In genomic region chr22:30219049-30219448, GRCh38 we compare ENCODE assay signal across 19 cellular contexts. TPM values are rescaled to one million over a fixed set of nuclear protein-coding genes. Genes with fewer than 3 reads are reported as not detected.
DNase-seq lines count a peak whose midpoint lies in the region; ATAC-seq and TF ChIP-seq lines count a peak whose summit lies in the region.
"Had no signal": no experiment of that assay in that cellular context is flagged by ENCODE, and none has a peak within 500 bp of the region (broad histone marks: within the 10 kb centered on the region; RNA-seq: fewer than 3 reads in every experiment).

No MANE protein-coding gene starts in this region.

- no peak overlapping the region for H3K4me2 ChIP-seq in smooth muscle cell

- H3K4me3 Mint-ChIP-seq in activated CD4-positive, alpha-beta T cell treated with anti-CD3 and anti-CD28 coated beads, Interleukin-2, amount 10 ng/mL, durations not matched to agents 7 days and 5 days: no peak overlapping the region
- H3K4me3 Mint-ChIP-seq in activated T-helper 17 cell treated with anti-CD3 and anti-CD28 coated beads, Interleukin-2, amount 50 U/mL, for 72 hours: no peak overlapping the region
- H3K4me3 Mint-ChIP-seq in Calu3 (ENCODE audit: low read depth, unreplicated experiment): no peak overlapping the region
- H3K4me3 Mint-ChIP-seq: brain had no signal

- H3K4me3 ChIP-seq in WERI-Rb-1 (ENCODE audit: low read depth, low read length) (no peak overlapping the region), fibroblast of villous mesenchyme (ENCODE audit: low read depth, low read length) (no peak overlapping the region), smooth muscle cell (no peak overlapping the region)
- H3K4me3 ChIP-seq: GM12878, left ventricle myocardium inferior, upper lobe of left lung had no signal

- H3K36me3 Mint-ChIP-seq in activated CD4-positive, alpha-beta T cell treated with anti-CD3 and anti-CD28 coated beads, Interleukin-2, amount 10 ng/mL, durations not matched to agents 7 days and 5 days (ENCODE audit: low read depth): peaks cover 4% of the 10 kb centered on the region
- H3K36me3 Mint-ChIP-seq in activated T-helper 17 cell treated with anti-CD3 and anti-CD28 coated beads, Interleukin-2, amount 50 U/mL, for 72 hours (ENCODE audit: low read depth): no peaks in the 10 kb centered on the region
- H3K36me3 Mint-ChIP-seq in Calu3 (ENCODE audit: insufficient read depth, unreplicated experiment): peaks cover under 1% of the 10 kb centered on the region
- H3K36me3 Mint-ChIP-seq: brain had no signal

- TF ChIP-seq CTCF in WERI-Rb-1 (IDR thresholded peaks at IDR 0.05; ENCODE audit: low read depth, low read length) (0 out of 2 replicates have a peak, but pooled peaks have one; percentile 16), fibroblast of villous mesenchyme (IDR thresholded peaks at IDR 0.05; ENCODE audit: insufficient read depth, low read depth, low read length) (peak; percentile 34), smooth muscle cell (IDR thresholded peaks at IDR 0.05; ENCODE audit: borderline replicate concordance, insufficient read depth, poor library complexity, severe bottlenecking) (peak; percentile 25), Calu3 (IDR thresholded peaks at IDR 0.05; ENCODE audit: unreplicated experiment) (no peak)

- H3K27me3 Mint-ChIP-seq in activated CD4-positive, alpha-beta T cell treated with anti-CD3 and anti-CD28 coated beads, Interleukin-2, amount 10 ng/mL, durations not matched to agents 7 days and 5 days: no peaks in the 10 kb centered on the region
- no peaks in the 10 kb centered on the region for H3K27me3 Mint-ChIP-seq in activated T-helper 17 cell treated with anti-CD3 and anti-CD28 coated beads, Interleukin-2, amount 50 U/mL, for 72 hours
- H3K27me3 Mint-ChIP-seq in Calu3 (ENCODE audit: unreplicated experiment): no peaks in the 10 kb centered on the region

- H3K9ac ChIP-seq in smooth muscle cell (ENCODE audit: low read depth): no peak overlapping the region

- H3K9me3 Mint-ChIP-seq in activated CD4-positive, alpha-beta T cell treated with anti-CD3 and anti-CD28 coated beads, Interleukin-2, amount 10 ng/mL, durations not matched to agents 7 days and 5 days: no peaks in the 10 kb centered on the region
- no peaks in the 10 kb centered on the region for H3K9me3 Mint-ChIP-seq in activated T-helper 17 cell treated with anti-CD3 and anti-CD28 coated beads, Interleukin-2, amount 50 U/mL, for 72 hours
- H3K9me3 Mint-ChIP-seq in Calu3 (ENCODE audit: low read depth, unreplicated experiment): no peaks in the 10 kb centered on the region

- no TSS peak for BruUV-seq in Calu3 (replicated peaks; lab: Mats Ljungman, UMichigan)

- peaks cover 6% of the 10 kb centered on the region for H3F3A ChIP-seq in smooth muscle cell (ENCODE audit: low read depth)

- no peaks in the 10 kb centered on the region for H4K20me1 ChIP-seq in smooth muscle cell (ENCODE audit: low read depth)

- 82% methylated on average over 5 of the region's 5 CpGs for WGBS in smooth muscle cell (ENCODE audit: low lambda C conversion rate)

- H3K27me3 ChIP-seq in WERI-Rb-1 (ENCODE audit: insufficient read depth, low read depth, severe bottlenecking) (no peaks in the 10 kb centered on the region), smooth muscle cell (ENCODE audit: low read depth) (no peaks in the 10 kb centered on the region)
- H3K27me3 ChIP-seq: upper lobe of left lung had no signal

- H3K4me1 Mint-ChIP-seq in activated CD4-positive, alpha-beta T cell treated with anti-CD3 and anti-CD28 coated beads, Interleukin-2, amount 10 ng/mL, durations not matched to agents 7 days and 5 days: peaks cover 91% of the 10 kb centered on the region
- H3K4me1 Mint-ChIP-seq in activated T-helper 17 cell treated with anti-CD3 and anti-CD28 coated beads, Interleukin-2, amount 50 U/mL, for 72 hours: peaks cover 45% of the 10 kb centered on the region
- H3K4me1 Mint-ChIP-seq in Calu3 (ENCODE audit: low read depth, unreplicated experiment): peaks cover 50% of the 10 kb centered on the region

- H3K36me3 ChIP-seq in WERI-Rb-1: no peaks in the 10 kb centered on the region
- no peaks in the 10 kb centered on the region for H3K36me3 ChIP-seq in smooth muscle cell (ENCODE audit: low read depth)
- H3K36me3 ChIP-seq: left ventricle myocardium inferior, upper lobe of left lung had no signal

- DNase-seq in activated CD4-positive, alpha-beta T cell treated with anti-CD3 and anti-CD28 coated beads, Interleukin-2, amount 10 ng/mL, durations not matched to agents 7 days and 5 days: no peak
- DNase-seq in activated CD4-positive, alpha-beta T cell treated with anti-CD3 and anti-CD28 coated beads for 4 hours: no peak
- no peak for DNase-seq in WERI-Rb-1
- DNase-seq in fibroblast of villous mesenchyme (ENCODE audit: low read depth): no peak
- no peak for DNase-seq in smooth muscle cell (lab: John Stamatoyannopoulos, UW; ENCODE audit: unreplicated experiment)
- no peak for DNase-seq in GM03348 (ENCODE audit: low spot score)
- no peak for DNase-seq in Calu3
- DNase-seq: effector CD4-positive, alpha-beta T cell; left ventricle myocardium inferior; NCI-H1417; NCI-H2171 treated with DMSO at 0.1 percent for 48 hours; RPMI8226; stimulated activated naive CD4-positive, alpha-beta T cell treated with Interleukin-2 at 50 U/mL for 16 hours; upper lobe of left lung had no signal

- H2AFZ ChIP-seq in smooth muscle cell (ENCODE audit: low read depth): no peak overlapping the region

- H3K27ac ChIP-seq in WERI-Rb-1 (no peak overlapping the region), smooth muscle cell (ENCODE audit: low read depth) (no peak overlapping the region)
- H3K27ac ChIP-seq: left ventricle myocardium inferior, upper lobe of left lung had no signal

- CTCF ChIA-PET in activated CD4-positive, alpha-beta T cell treated with anti-CD3 and anti-CD28 coated beads, Interleukin-2, amount 10 ng/mL, durations not matched to agents 7 days and 5 days (lab: Charles Lee): no interaction called here
- CTCF ChIA-PET in Calu3 (lab: Charles Lee): interaction anchor here (0.6 kb wide), 1 partner anchor 13 kb away, joined by 3 read pairs; no protein-coding TSS in a partner anchor

- H3K27ac Mint-ChIP-seq in activated CD4-positive, alpha-beta T cell treated with anti-CD3 and anti-CD28 coated beads, Interleukin-2, amount 10 ng/mL, durations not matched to agents 7 days and 5 days: peak overlapping the region; percentile 94
- no peak overlapping the region for H3K27ac Mint-ChIP-seq in activated T-helper 17 cell treated with anti-CD3 and anti-CD28 coated beads, Interleukin-2, amount 50 U/mL, for 72 hours
- H3K27ac Mint-ChIP-seq in Calu3 (ENCODE audit: unreplicated experiment): no peak overlapping the region

- intact Hi-C loops in Calu3 (cut with micrococcal nuclease; ENCODE audit: unreplicated experiment): no loop called here

- H3K9me3 ChIP-seq in WERI-Rb-1 (ENCODE audit: severe bottlenecking) (no peaks in the 10 kb centered on the region), smooth muscle cell (replicated peaks; ENCODE audit: low read depth) (no peaks in the 10 kb centered on the region)
- H3K9me3 ChIP-seq: left ventricle myocardium inferior, upper lobe of left lung had no signal

- ATAC-seq in activated T-helper 17 cell treated with anti-CD3 and anti-CD28 coated beads, Interleukin-2, amount 50 U/mL, for 72 hours (replicated peaks): no peak
- ATAC-seq: activated CD4-positive, CD25-positive, alpha-beta regulatory T cell treated with anti-CD3 and anti-CD28 coated beads, Interleukin-2, amount 50 U/mL, for 24 hours; GM12878 had no signal

- no peaks in the 10 kb centered on the region for H3K79me2 ChIP-seq in smooth muscle cell (ENCODE audit: low read depth)

- H3K4me1 ChIP-seq in smooth muscle cell (ENCODE audit: low read depth): no peaks in the 10 kb centered on the region
- H3K4me1 ChIP-seq: left ventricle myocardium inferior, upper lobe of left lung had no signal

- POLR2A ChIA-PET in activated CD4-positive, alpha-beta T cell treated with anti-CD3 and anti-CD28 coated beads, Interleukin-2, amount 10 ng/mL, durations not matched to agents 7 days and 5 days (lab: Charles Lee): no interaction called here

RNA-seq across cellular contexts. Expression of gene LIF, which starts 27.5 kb away (rescaled TPM):
- 100 to 1,000 TPM; 102 to 103 TPM for total RNA-seq in activated CD4-positive, alpha-beta T cell treated with anti-CD3 and anti-CD28 coated beads, Interleukin-2, amount 10 ng/mL, durations not matched to agents 7 days and 5 days
- 7.4 and 7.8 TPM in 2 replicates for total RNA-seq in fibroblast of villous mesenchyme
- 29.9 and 40.6 TPM in 2 replicates for total RNA-seq in smooth muscle cell
- 28.9 and 31.2 TPM in 2 replicates for polyA plus RNA-seq in smooth muscle cell
- total RNA-seq in activated T-helper 17 cell treated with anti-CD3 and anti-CD28 coated beads, Interleukin-2, amount 50 U/mL, for 72 hours: 100 to 1,000 TPM; 175 to 300 TPM
- total RNA-seq in Calu3 (2022): 202 and 260 TPM in 2 replicates

RNA-seq across cellular contexts. Expression of gene OSM, which starts 47.6 kb away (rescaled TPM):
- total RNA-seq in activated CD4-positive, alpha-beta T cell treated with anti-CD3 and anti-CD28 coated beads, Interleukin-2, amount 10 ng/mL, durations not matched to agents 7 days and 5 days: 10 to 100 TPM; 74.7 to 80.5 TPM
- total RNA-seq in fibroblast of villous mesenchyme (0.43 TPM in 1 of 2 replicates, not detected in the other), smooth muscle cell (0.27 and 1.5 TPM in 2 replicates), Calu3 (2022) (not detected in 2 replicates)
- 0.14 and 1.0 TPM in 2 replicates for polyA plus RNA-seq in smooth muscle cell
- total RNA-seq in activated T-helper 17 cell treated with anti-CD3 and anti-CD28 coated beads, Interleukin-2, amount 50 U/mL, for 72 hours: 10 to 100 TPM; 41.1 to 88.6 TPM
- total RNA-seq: G401, left ventricle myocardium inferior had no signal

Comparison
In these comparisons a context has a peak if more than half of its experiments do, and no peak if none do; other contexts are left out.
1. RNA of gene OSM, which starts 47.6 kb away (total RNA-seq): 41.1 to 88.6 TPM in activated T-helper 17 cell treated with anti-CD3 and anti-CD28 coated beads, Interleukin-2, amount 50 U/mL, for 72 hours and 74.7 to 80.5 TPM in activated CD4-positive, alpha-beta T cell treated with anti-CD3 and anti-CD28 coated beads, Interleukin-2, amount 10 ng/mL, durations not matched to agents 7 days and 5 days; 0.43 TPM in fibroblast of villous mesenchyme, 0.27 to 1.5 TPM in smooth muscle cell and not detected in Calu3; every median in the first group is over 10 times any median in the second.